ENCODE assay signal across 7 cellular contexts in the genomic region with DNA sequence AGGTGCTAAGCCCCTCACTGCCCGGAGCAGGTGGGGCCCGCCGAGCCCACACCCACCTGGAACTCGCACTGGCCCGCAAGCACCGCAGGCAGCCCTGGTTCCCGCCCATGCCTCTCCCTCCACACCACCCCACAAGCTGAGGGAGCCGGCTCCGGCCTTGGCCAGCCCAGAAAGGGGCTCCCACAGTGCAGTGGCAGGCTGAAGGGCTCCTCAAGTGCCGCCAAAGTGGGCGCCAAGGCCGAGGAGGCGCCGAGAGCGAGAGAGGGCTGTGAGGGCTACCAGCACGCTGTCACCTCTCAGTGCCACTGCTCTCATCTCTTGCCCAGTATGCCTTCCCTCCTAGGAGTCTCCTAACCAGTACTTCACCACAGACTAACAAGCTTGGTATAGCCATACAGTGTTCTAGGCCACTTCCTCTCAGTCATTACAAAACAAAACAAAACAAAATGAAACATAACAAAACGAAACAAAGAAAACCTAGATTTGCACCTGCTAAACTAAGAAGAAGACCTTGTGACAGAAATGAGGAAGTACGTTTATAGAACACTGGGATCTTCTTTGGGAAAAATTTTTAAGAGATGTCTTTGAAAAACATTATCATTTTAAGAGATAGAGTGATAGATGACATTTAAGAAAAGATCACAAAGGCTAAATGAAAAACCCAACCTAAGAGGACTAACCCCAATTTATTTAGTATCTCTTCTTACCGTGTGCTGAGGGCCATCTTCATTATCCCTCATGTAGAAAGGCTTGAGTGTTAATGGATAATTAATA. TPM values are rescaled to one million over a fixed set of nuclear protein-coding genes. Genes with fewer than 3 reads are reported as not detected.
A peak's percentile ranks its signal among the peaks of the same experiment; 100 is the strongest.
DNase-seq lines count a peak whose midpoint lies in the region; ATAC-seq and TF ChIP-seq lines count a peak whose summit lies in the region.

No MANE protein-coding gene starts in this region.

- no peaks in the 10 kb centered on the region for H3K36me3 ChIP-seq in neural progenitor cell

- peaks cover 2% of the 10 kb centered on the region for H3K27me3 Mint-ChIP-seq in neural progenitor cell (ENCODE audit: insufficient read depth, low read depth)

- peak; percentile 50 for TF ChIP-seq POLR2A in GM19193 (IDR thresholded peaks at IDR 0.05; ENCODE audit: extremely low read depth, insufficient read depth, insufficient read length)

- H3K4me3 ChIP-seq in neural progenitor cell: no peak overlapping the region

- H3K9ac ChIP-seq in neural progenitor cell: no peak overlapping the region

- no peak overlapping the region for H3K4me3 Mint-ChIP-seq in neural progenitor cell

- peak; percentile 98 for ATAC-seq in HG02943 (IDR thresholded peaks at IDR 0.05; ENCODE audit: low read depth, unreplicated experiment)

- H3K36me3 Mint-ChIP-seq in neural progenitor cell: peaks cover 20% of the 10 kb centered on the region

- peak; percentile 35 for DNase-seq in activated CD4-positive, CD25-positive, alpha-beta regulatory T cell treated with anti-CD3 and anti-CD28 coated beads, Interleukin-2, amount 50 U/mL, for 72 hours
- DNase-seq in neural progenitor cell (ENCODE audit: low spot score) (no peak), dedifferentiated amniotic fluid mesenchymal stem cell (ENCODE audit: extremely low spot score) (no peak), mucosa of gallbladder (ENCODE audit: low spot score) (no peak), NCI-H187 treated with DMSO at 0.1 percent for 48 hours (lab: John Stamatoyannopoulos, UW) (no peak)

- H3K4me1 ChIP-seq in neural progenitor cell: no peaks in the 10 kb centered on the region

- H3K27ac ChIP-seq in neural progenitor cell: no peak overlapping the region

- no peaks in the 10 kb centered on the region for H3K79me2 ChIP-seq in neural progenitor cell (ENCODE audit: low read depth)

- no peaks in the 10 kb centered on the region for H3K27me3 ChIP-seq in neural progenitor cell

- peaks cover 13% of the 10 kb centered on the region for H3K4me1 Mint-ChIP-seq in neural progenitor cell

- H3K9me3 Mint-ChIP-seq in neural progenitor cell: no peaks in the 10 kb centered on the region

- H3K9me3 ChIP-seq in neural progenitor cell (ENCODE audit: low read depth): no peaks in the 10 kb centered on the region

- peaks cover 9% of the 10 kb centered on the region for H3F3A ChIP-seq in neural progenitor cell (ENCODE audit: low read depth)

- H3K4me2 ChIP-seq in neural progenitor cell: no peak overlapping the region

- H4K20me1 ChIP-seq in neural progenitor cell (ENCODE audit: low read depth): no peaks in the 10 kb centered on the region

- no peak overlapping the region for H2AFZ ChIP-seq in neural progenitor cell (replicated peaks)

- TF ChIP-seq CTCF in neural progenitor cell (IDR thresholded peaks at IDR 0.05): no peak

- H3K27ac Mint-ChIP-seq in neural progenitor cell: peak overlapping the region; percentile 57

RNA-seq across cellular contexts. Expression of gene GAB2, which starts 47.7 kb away (rescaled TPM):
- total RNA-seq in neural progenitor cell (ENCODE audit: low replicate concordance): 11.1 and 21.6 TPM in 2 replicates
- 25.9 TPM for total RNA-seq in mucosa of gallbladder
